In genomic region chr10:95688648-95689047, GRCh38 we compare ENCODE assay signal across 15 cellular contexts.
"Had no signal": no experiment of that assay in that cellular context is flagged by ENCODE, and none has a peak within 500 bp of the region (broad histone marks: within the 10 kb centered on the region; RNA-seq: fewer than 3 reads in every experiment).

No MANE protein-coding gene starts in this region.

- H2AFZ ChIP-seq: neural progenitor cell, parathyroid adenoma had no signal

- H3K4me2 ChIP-seq: neural progenitor cell had no signal

- H3K4me3 Mint-ChIP-seq: activated CD4-positive, alpha-beta memory T cell treated with anti-CD3 and anti-CD28 coated beads, Interleukin-2, amount 10 ng/mL, durations not matched to agents 7 days and 5 days; activated T-helper 1 cell treated with anti-CD3 and anti-CD28 coated beads, Interleukin-12 subunit alpha, Interleukin-12 subunit beta, Interleukin-2, Interleukin-4 antibody, amounts not matched to agents 30 ng/mL and 10 ng/mL and 1 ng/mL, durations not matched to agents 14 hours and 24 hours and 36 hours; neural progenitor cell; T-helper 2 cell treated with Interferon-gamma antibody and Interleukin-4, amounts not matched to agents 5 μg/mL and 100 μg/mL, for 36 hours had no signal

- H3K9ac ChIP-seq: neural progenitor cell, parathyroid adenoma had no signal

- H3K27me3 Mint-ChIP-seq: activated CD4-positive, alpha-beta memory T cell treated with anti-CD3 and anti-CD28 coated beads, Interleukin-2, amount 10 ng/mL, durations not matched to agents 7 days and 5 days had no signal

- ATAC-seq: gastrocnemius medialis, left ventricle myocardium superior had no signal

- DNase-seq: activated CD4-positive, alpha-beta memory T cell treated with anti-CD3 and anti-CD28 coated beads, Interleukin-2, amount 10 ng/mL, durations not matched to agents 7 days and 5 days; activated CD4-positive, alpha-beta T cell treated with anti-CD3 and anti-CD28 coated beads for 1 hour; activated CD8-positive, alpha-beta memory T cell treated with anti-CD3 and anti-CD28 coated beads, Interleukin-2, amount 50 U/mL, for 4 hours; activated naive CD4-positive, alpha-beta T cell treated with Interleukin-2 at 50 U/mL for 16 hours; colonic mucosa; gastrocnemius medialis; kidney; left ventricle myocardium superior; retina; stimulated activated CD4-positive, alpha-beta T cell treated with anti-CD3 and anti-CD28 coated beads, Interleukin-4, amount 100 ng/mL, for 4 hours; stomach had no signal

- H3K27ac Mint-ChIP-seq: activated CD4-positive, alpha-beta memory T cell treated with anti-CD3 and anti-CD28 coated beads, Interleukin-2, amount 10 ng/mL, durations not matched to agents 7 days and 5 days; activated T-helper 1 cell treated with anti-CD3 and anti-CD28 coated beads, Interleukin-12 subunit alpha, Interleukin-12 subunit beta, Interleukin-2, Interleukin-4 antibody, amounts not matched to agents 30 ng/mL and 10 ng/mL and 1 ng/mL, durations not matched to agents 14 hours and 24 hours and 36 hours; neural progenitor cell; T-helper 2 cell treated with Interferon-gamma antibody and Interleukin-4, amounts not matched to agents 5 μg/mL and 100 μg/mL, for 36 hours had no signal

- H3K27ac ChIP-seq: colonic mucosa, gastrocnemius medialis, neural progenitor cell, parathyroid adenoma, stomach had no signal

- H3K9me3 Mint-ChIP-seq: activated CD4-positive, alpha-beta memory T cell treated with anti-CD3 and anti-CD28 coated beads, Interleukin-2, amount 10 ng/mL, durations not matched to agents 7 days and 5 days; activated T-helper 1 cell treated with anti-CD3 and anti-CD28 coated beads, Interleukin-12 subunit alpha, Interleukin-12 subunit beta, Interleukin-2, Interleukin-4 antibody, amounts not matched to agents 30 ng/mL and 10 ng/mL and 1 ng/mL, durations not matched to agents 14 hours and 24 hours and 36 hours; neural progenitor cell; T-helper 2 cell treated with Interferon-gamma antibody and Interleukin-4, amounts not matched to agents 5 μg/mL and 100 μg/mL, for 36 hours had no signal

- H3K9me3 ChIP-seq: colonic mucosa, gastrocnemius medialis, stomach had no signal

- H3K4me1 ChIP-seq: colonic mucosa had no signal

- H3K4me3 ChIP-seq: colonic mucosa, gastrocnemius medialis, neural progenitor cell, stomach had no signal

- H3K27me3 ChIP-seq: colonic mucosa, gastrocnemius medialis, neural progenitor cell, stomach had no signal
